ENCODE assay signal across 18 cellular contexts in the genomic region with DNA sequence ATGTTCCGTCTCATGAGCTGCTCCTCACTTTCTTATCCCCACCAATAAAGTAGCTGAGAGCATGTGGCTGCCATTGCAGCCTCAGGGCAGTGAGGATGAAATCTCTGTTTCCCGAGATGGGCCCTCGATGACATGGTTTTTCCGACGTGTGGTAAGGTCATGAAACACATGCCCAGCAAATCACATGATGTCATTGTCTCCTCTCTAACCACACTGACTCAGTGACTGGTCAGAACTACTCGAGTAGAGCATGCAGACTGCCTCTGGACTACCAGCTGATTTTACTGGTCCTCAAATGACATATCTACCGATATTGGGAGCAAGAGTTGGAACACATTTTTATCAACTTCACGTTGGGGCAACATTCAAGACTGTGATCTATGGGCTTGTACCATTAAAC.
"Had no signal": no experiment of that assay in that cellular context is flagged by ENCODE, and none has a peak within 500 bp of the region (broad histone marks: within the 10 kb centered on the region; RNA-seq: fewer than 3 reads in every experiment).

No MANE protein-coding gene starts in this region.

- H3K27me3 Mint-ChIP-seq: activated naive CD4-positive, alpha-beta T cell treated with anti-CD3 and anti-CD28 coated beads, Interleukin-2, amount 50 U/mL, for 24 hours; effector memory CD8-positive, alpha-beta T cell; progenitor cell of endocrine pancreas had no signal

- H3K36me3 Mint-ChIP-seq: activated naive CD4-positive, alpha-beta T cell treated with anti-CD3 and anti-CD28 coated beads, Interleukin-2, amount 50 U/mL, for 24 hours; immature natural killer cell had no signal

- ATAC-seq: activated CD8-positive, alpha-beta T cell treated with anti-CD3 and anti-CD28 coated beads, Interleukin-2, amount 10 ng/mL, durations not matched to agents 7 days and 5 days; effector memory CD8-positive, alpha-beta T cell; heart left ventricle; left cardiac atrium had no signal

- DNase-seq: activated CD8-positive, alpha-beta memory T cell treated with anti-CD3 and anti-CD28 coated beads, Interleukin-2, amount 50 U/mL, for 4 hours; activated CD8-positive, alpha-beta T cell treated with anti-CD3 and anti-CD28 coated beads, Interleukin-2, amount 10 ng/mL, durations not matched to agents 7 days and 5 days; activated effector memory CD4-positive, alpha-beta T cell treated with anti-CD3 and anti-CD28 coated beads, Interleukin-2, amount 50 U/mL, for 16 hours; activated T-cell treated with anti-CD3 and anti-CD28 coated beads, Interleukin-2, amount 50 U/mL, for 48 hours; adrenal gland; dermis blood vessel endothelial cell; effector memory CD8-positive, alpha-beta T cell; heart left ventricle; immature natural killer cell; left cardiac atrium; midbrain; small intestine; stimulated activated CD4-positive, alpha-beta T cell treated with anti-CD3 and anti-CD28 coated beads, Interleukin-4, amount 100 ng/mL, for 24 hours; stimulated activated naive CD4-positive, alpha-beta T cell; substantia nigra; WERI-Rb-1 had no signal

- H3K4me1 Mint-ChIP-seq: activated naive CD4-positive, alpha-beta T cell treated with anti-CD3 and anti-CD28 coated beads, Interleukin-2, amount 50 U/mL, for 24 hours; immature natural killer cell had no signal

- H3K27ac Mint-ChIP-seq: activated CD8-positive, alpha-beta T cell treated with anti-CD3 and anti-CD28 coated beads, Interleukin-2, amount 10 ng/mL, durations not matched to agents 7 days and 5 days; activated naive CD4-positive, alpha-beta T cell treated with anti-CD3 and anti-CD28 coated beads, Interleukin-2, amount 50 U/mL, for 24 hours; effector memory CD8-positive, alpha-beta T cell; immature natural killer cell; progenitor cell of endocrine pancreas had no signal

- H3K4me3 Mint-ChIP-seq: activated CD8-positive, alpha-beta T cell treated with anti-CD3 and anti-CD28 coated beads, Interleukin-2, amount 10 ng/mL, durations not matched to agents 7 days and 5 days; activated naive CD4-positive, alpha-beta T cell treated with anti-CD3 and anti-CD28 coated beads, Interleukin-2, amount 50 U/mL, for 24 hours; effector memory CD8-positive, alpha-beta T cell; immature natural killer cell had no signal

- H3K9me3 Mint-ChIP-seq: activated naive CD4-positive, alpha-beta T cell treated with anti-CD3 and anti-CD28 coated beads, Interleukin-2, amount 50 U/mL, for 24 hours had no signal
